ENCODE assay signal across 12 cellular contexts in genomic region chr1:183610053-183610452, GRCh38. TPM values are rescaled to one million over a fixed set of nuclear protein-coding genes. Genes with fewer than 3 reads are reported as not detected.
DNase-seq lines count a peak whose midpoint lies in the region; ATAC-seq and TF ChIP-seq lines count a peak whose summit lies in the region.
"Had no signal": no experiment of that assay in that cellular context is flagged by ENCODE, and none has a peak within 500 bp of the region (broad histone marks: within the 10 kb centered on the region; RNA-seq: fewer than 3 reads in every experiment).

No MANE protein-coding gene starts in this region.

- no peaks in the 10 kb centered on the region for H3K9me3 Mint-ChIP-seq in activated naive CD4-positive, alpha-beta T cell treated with anti-CD3 and anti-CD28 coated beads for 36 hours

- H3K27ac Mint-ChIP-seq in T-helper 17 cell: no peak overlapping the region
- H3K27ac Mint-ChIP-seq in activated naive CD4-positive, alpha-beta T cell treated with anti-CD3 and anti-CD28 coated beads for 36 hours: no peak overlapping the region

- H3K36me3 ChIP-seq in PC-9 (ENCODE audit: low read depth) (no peaks in the 10 kb centered on the region), gastrocnemius medialis (no peaks in the 10 kb centered on the region), BE2C (no peaks in the 10 kb centered on the region)
- H3K36me3 ChIP-seq: SJCRH30 had no signal

- DNase-seq in EL: peak; percentile 58
- peak in 1 of 2 experiments; percentile 46 for DNase-seq in PC-9
- DNase-seq in fibroblast of the aortic adventitia (ENCODE audit: low read depth): peak; percentile 81
- DNase-seq in gastrocnemius medialis: no peak
- DNase-seq in T-helper 17 cell: no peak
- DNase-seq in islet precursor cell: no peak
- no peak for DNase-seq in BE2C
- DNase-seq in activated naive CD4-positive, alpha-beta T cell treated with anti-CD3 and anti-CD28 coated beads for 36 hours: no peak
- DNase-seq: activated CD4-positive, alpha-beta T cell treated with anti-CD3 and anti-CD28 coated beads for 48 hours; activated naive CD4-positive, alpha-beta T cell treated with anti-CD3 and anti-CD28 coated beads, Interleukin-2, amount 50 U/mL, for 16 hours; effector memory CD4-positive, alpha-beta T cell had no signal

- H3K4me3 ChIP-seq in PC-9 (no peak overlapping the region), fibroblast of the aortic adventitia (ENCODE audit: low read depth, low read length) (peak overlapping the region; percentile 11), gastrocnemius medialis (no peak overlapping the region), BE2C (ENCODE audit: low read depth, low read length) (no peak overlapping the region)
- H3K4me3 ChIP-seq: SJCRH30 had no signal

- H3K36me3 Mint-ChIP-seq in T-helper 17 cell (ENCODE audit: low read depth): no peaks in the 10 kb centered on the region
- no peaks in the 10 kb centered on the region for H3K36me3 Mint-ChIP-seq in activated naive CD4-positive, alpha-beta T cell treated with anti-CD3 and anti-CD28 coated beads for 36 hours (ENCODE audit: low read depth)

- no peaks in the 10 kb centered on the region for H3K27me3 ChIP-seq in PC-9 (ENCODE audit: insufficient read depth, low read depth)
- H3K27me3 ChIP-seq in gastrocnemius medialis: no peaks in the 10 kb centered on the region
- no peaks in the 10 kb centered on the region for H3K27me3 ChIP-seq in BE2C
- H3K27me3 ChIP-seq: SJCRH30 had no signal

- intact Hi-C loops in PC-9 (cut with micrococcal nuclease; ENCODE audit: unreplicated experiment): loop anchor here (1.0 to 2.0 kb wide), 2 partner anchors 41 to 447 kb away; no protein-coding TSS in a partner anchor
- intact Hi-C loops in gastrocnemius medialis (cut with DNase I; ENCODE audit: low total_unique reads): no loop called here
- intact Hi-C loops in activated naive CD4-positive, alpha-beta T cell treated with anti-CD3 and anti-CD28 coated beads for 36 hours (cut with micrococcal nuclease): no loop called here

- no TSS peak for BruUV-seq in PC-9 (replicated peaks; lab: Mats Ljungman, UMichigan)

- H3K27ac ChIP-seq in PC-9 (peak overlapping the region; percentile 94), gastrocnemius medialis (peak overlapping the region; percentile 42 to 66 (median 52))
- H3K27ac ChIP-seq: SJCRH30 had no signal

- H3K4me1 ChIP-seq in PC-9 (replicated peaks; ENCODE audit: insufficient read depth) (peaks cover 60% of the 10 kb centered on the region), gastrocnemius medialis (no peaks in the 10 kb centered on the region), BE2C (no peaks in the 10 kb centered on the region)
- H3K4me1 ChIP-seq: SJCRH30 had no signal

- CTCF ChIA-PET in PC-9 (lab: Charles Lee): interaction anchor here (1.1 kb wide), 1 partner anchor 10 kb away, joined by 4 read pairs; no protein-coding TSS in a partner anchor
- CTCF ChIA-PET in activated naive CD4-positive, alpha-beta T cell treated with anti-CD3 and anti-CD28 coated beads for 36 hours (lab: Charles Lee): interaction anchor here (1.2 kb wide), 1 partner anchor 19 kb away, joined by 3 read pairs; no protein-coding TSS in a partner anchor

- in situ Hi-C loops in gastrocnemius medialis (cut with MboI; ENCODE audit: low sequenced_read_pairs in 4 of 4): loop anchor here in 2 of 4 donors (25.0 kb wide), 2 partner anchors 148 to 323 kb away; partner anchors contain the start of gene SMG7 (in 1 of the 2)

- peaks cover 13% of the 10 kb centered on the region for H3K79me2 ChIP-seq in PC-9 (ENCODE audit: low read depth)

- peak overlapping the region; percentile 41 for H3K4me2 ChIP-seq in PC-9

- no peak overlapping the region for H2AFZ ChIP-seq in PC-9

- H3K27me3 Mint-ChIP-seq in T-helper 17 cell: peaks cover under 1% of the 10 kb centered on the region
- peaks cover 6% of the 10 kb centered on the region for H3K27me3 Mint-ChIP-seq in activated naive CD4-positive, alpha-beta T cell treated with anti-CD3 and anti-CD28 coated beads for 36 hours (ENCODE audit: low read depth)

- peaks cover 2% of the 10 kb centered on the region for H3K4me1 Mint-ChIP-seq in T-helper 17 cell
- H3K4me1 Mint-ChIP-seq in activated naive CD4-positive, alpha-beta T cell treated with anti-CD3 and anti-CD28 coated beads for 36 hours (ENCODE audit: low read depth): no peaks in the 10 kb centered on the region

- no peaks in the 10 kb centered on the region for H3K9me2 ChIP-seq in PC-9 (ENCODE audit: insufficient read depth)

- TF ChIP-seq CTCF in PC-9 (conservative IDR thresholded peaks at IDR 0.05) (no peak), fibroblast of the aortic adventitia (IDR thresholded peaks at IDR 0.05; ENCODE audit: insufficient read depth, low read length) (no peak), gastrocnemius medialis (IDR thresholded peaks at IDR 0.05 in 4 of 5, conservative IDR thresholded peaks at IDR 0.05 in 1 of 5) (no peak), BE2C (IDR thresholded peaks at IDR 0.05; ENCODE audit: low read depth, low read length) (no peak)

- POLR2A ChIA-PET in PC-9 (lab: Charles Lee; ENCODE audit: unreplicated experiment): interaction anchor here (0.6 kb wide), 1 partner anchor 54 kb away, joined by 6 read pairs; no protein-coding TSS in a partner anchor

- H4K20me1 ChIP-seq in PC-9 (ENCODE audit: insufficient read depth): no peaks in the 10 kb centered on the region

- peaks cover 35% of the 10 kb centered on the region for H3F3A ChIP-seq in PC-9 (ENCODE audit: insufficient read depth, low read depth)

- H3K4me3 Mint-ChIP-seq in T-helper 17 cell: no peak overlapping the region
- H3K4me3 Mint-ChIP-seq in activated naive CD4-positive, alpha-beta T cell treated with anti-CD3 and anti-CD28 coated beads for 36 hours: no peak overlapping the region

- ATAC-seq in gastrocnemius medialis (peak in 1 of 2 donors; percentile 24), T-helper 17 cell (no peak)

- H3K9me3 ChIP-seq in PC-9 (ENCODE audit: insufficient read depth, low read depth) (no peaks in the 10 kb centered on the region), gastrocnemius medialis (no peaks in the 10 kb centered on the region), T-helper 17 cell (ENCODE audit: control insufficient read depth, low read length, poor library complexity, severe bottlenecking) (no peaks in the 10 kb centered on the region), BE2C (no peaks in the 10 kb centered on the region)
- H3K9me3 ChIP-seq: SJCRH30 had no signal

- TF ChIP-seq POLR2A in gastrocnemius medialis (IDR thresholded peaks at IDR 0.05): no peak

RNA-seq across cellular contexts. Expression of gene NCF2, which starts 19.8 kb away (rescaled TPM):
- total RNA-seq in PC-9 (2021): 54.3 and 65.5 TPM in 2 replicates
- total RNA-seq in fibroblast of the aortic adventitia (ENCODE audit: low replicate concordance): 0.63 and 0.74 TPM in 2 replicates
- 1 to 10 TPM in 3 of 4 donors, under 1 TPM in 1; 0.39 to 5.0 (median 3.4) TPM for total RNA-seq in gastrocnemius medialis
- total RNA-seq in T-helper 17 cell: 10 to 100 TPM in 1 of 2 donors, 1 to 10 TPM in 1; 2.7 to 14.7 TPM
- not detected for polyA plus RNA-seq in BE2C (2012; ENCODE audit: insufficient read depth, insufficient read length, low read depth)
- total RNA-seq in activated naive CD4-positive, alpha-beta T cell treated with anti-CD3 and anti-CD28 coated beads for 36 hours: 10 to 100 TPM; 14.0 to 14.3 TPM

RNA-seq across cellular contexts. Expression of gene ARPC5, which starts 25.5 kb away (rescaled TPM):
- total RNA-seq in PC-9 (2021) (143 and 150 TPM in 2 replicates), fibroblast of the aortic adventitia (ENCODE audit: low replicate concordance) (112 and 312 TPM in 2 replicates), gastrocnemius medialis (10 to 100 TPM; 10.8 to 14.6 (median 13.0) TPM), T-helper 17 cell (10 to 100 TPM; 62.1 to 69.4 TPM)
- polyA plus RNA-seq in BE2C (2012; ENCODE audit: insufficient read depth, insufficient read length, low read depth): 92.3 TPM
- total RNA-seq in activated naive CD4-positive, alpha-beta T cell treated with anti-CD3 and anti-CD28 coated beads for 36 hours: 100 to 1,000 TPM; 162 to 164 TPM

RNA-seq across cellular contexts. Expression of gene APOBEC4, which starts 43.1 kb away (rescaled TPM):
- total RNA-seq in PC-9 (2021): not detected in 2 replicates
- not detected in 2 replicates for total RNA-seq in fibroblast of the aortic adventitia (ENCODE audit: low replicate concordance)
- total RNA-seq in gastrocnemius medialis: not detected
- total RNA-seq in T-helper 17 cell: not detected
- not detected for polyA plus RNA-seq in BE2C (2012; ENCODE audit: insufficient read depth, insufficient read length, low read depth)
- total RNA-seq in activated naive CD4-positive, alpha-beta T cell treated with anti-CD3 and anti-CD28 coated beads for 36 hours: not detected
- total RNA-seq: SJCRH30 had no signal

Comparison
In these comparisons a context has a peak if more than half of its experiments do, and no peak if none do; other contexts are left out.
1. DNase-seq: peak in EL (single experiment) and fibroblast of the aortic adventitia (single experiment); none in gastrocnemius medialis (0 of 2), T-helper 17 cell (0 of 3), islet precursor cell (single experiment), BE2C (single experiment) and activated naive CD4-positive, alpha-beta T cell treated with anti-CD3 and anti-CD28 coated beads for 36 hours (single experiment).